23 cellular contexts compared by ENCODE assay signal in genomic region chr16:50878966-50879615, GRCh38.
DNase-seq lines count a peak whose midpoint lies in the region; ATAC-seq, FAIRE-seq and TF ChIP-seq lines count a peak whose summit lies in the region.
"Had no signal": no experiment of that assay in that cellular context is flagged by ENCODE, and none has a peak within 500 bp of the region (broad histone marks: within the 10 kb centered on the region; RNA-seq: fewer than 3 reads in every experiment).

No MANE protein-coding gene starts in this region.

- no peak overlapping the region for H3K56ac ChIP-seq in H1 (replicated peaks; ENCODE audit: insufficient read length, low read depth, low read length)

- H3K4me1 Mint-ChIP-seq in activated CD8-positive, alpha-beta memory T cell treated with anti-CD3 and anti-CD28 coated beads, Interleukin-2, amount 10 ng/mL, durations not matched to agents 7 days and 5 days = no peaks in the 10 kb centered on the region
- H3K4me1 Mint-ChIP-seq: activated naive CD4-positive, alpha-beta T cell treated with anti-CD3 and anti-CD28 coated beads, Interleukin-2, amount 10 ng/mL, durations not matched to agents 7 days and 5 days had no signal

- intact Hi-C loops in right lobe of liver (cut with DNase I) (no loop called here), aorta (cut with DNase I) (no loop called here), body of pancreas (cut with DNase I) (no loop called here)

- H4K5ac ChIP-seq in H1 (ENCODE audit: insufficient read length, low read depth, low read length) = no peak overlapping the region

- WGBS in H1 (ENCODE audit: extremely low coverage in 1 of 2, insufficient coverage in 1 of 2, insufficient read length in 1 of 2, insufficient replicate concordance in 2 of 2, low coverage in 1 of 2, low lambda C conversion rate in 2 of 2, missing lambda C conversion rate in 1 of 2), 2 experiments = 80% methylated on average over 14 of the region's 15 CpGs; no CpG with 5 or more reads in 1 of the 2 experiments
- WGBS in right lobe of liver (ENCODE audit: insufficient coverage, low coverage, low lambda C conversion rate, missing lambda C conversion rate) = 76% methylated on average over 6 of the region's 15 CpGs
- 82 to 84% methylated on average over 15 of the region's 15 CpGs for WGBS in aorta, 2 donors
- WGBS in body of pancreas, 2 donors = 79 to 80% methylated on average over 15 of the region's 15 CpGs

- no peaks in the 10 kb centered on the region for H4K20me1 ChIP-seq in H1 (replicated peaks in 1 of 2; ENCODE audit: control insufficient read depth in 1 of 2, insufficient read depth in 2 of 2, low read length in 2 of 2)

- H4K91ac ChIP-seq in H1 (replicated peaks; ENCODE audit: insufficient read length, low read length) = peak overlapping the region; percentile 44

- peaks cover 15% of the 10 kb centered on the region for H3K27me3 Mint-ChIP-seq in activated CD8-positive, alpha-beta memory T cell treated with anti-CD3 and anti-CD28 coated beads, Interleukin-2, amount 10 ng/mL, durations not matched to agents 7 days and 5 days

- H3K36me3 ChIP-seq in H1 (ENCODE audit: control insufficient read depth in 2 of 4, insufficient read depth in 4 of 4, low read length in 3 of 4) (no peaks in the 10 kb centered on the region), right lobe of liver (no peaks in the 10 kb centered on the region), aorta (ENCODE audit: control insufficient read depth in 1 of 2, insufficient read depth in 2 of 2, low read length in 1 of 2) (no peaks in the 10 kb centered on the region), body of pancreas (replicated peaks in 1 of 2; ENCODE audit: insufficient read depth in 1 of 2, low read depth in 2 of 2) (no peaks in the 10 kb centered on the region)
- H3K36me3 ChIP-seq: ovary had no signal

- H3K9me3 ChIP-seq in H1 (ENCODE audit: insufficient read depth in 2 of 2, low read depth in 1 of 2, low read length in 1 of 2) = no peaks in the 10 kb centered on the region
- no peaks in the 10 kb centered on the region for H3K9me3 ChIP-seq in right lobe of liver
- H3K9me3 ChIP-seq in aorta (ENCODE audit: control insufficient read depth, low read length) = peaks cover 4% of the 10 kb centered on the region
- H3K9me3 ChIP-seq in body of pancreas = no peaks in the 10 kb centered on the region
- H3K9me3 ChIP-seq: ovary had no signal

- H2AK5ac ChIP-seq in H1 (ENCODE audit: low read depth, low read length) = no peak overlapping the region

- H3K4me3 Mint-ChIP-seq in activated CD8-positive, alpha-beta memory T cell treated with anti-CD3 and anti-CD28 coated beads, Interleukin-2, amount 10 ng/mL, durations not matched to agents 7 days and 5 days = no peak overlapping the region
- H3K4me3 Mint-ChIP-seq: activated naive CD4-positive, alpha-beta T cell treated with anti-CD3 and anti-CD28 coated beads, Interleukin-2, amount 10 ng/mL, durations not matched to agents 7 days and 5 days; activated T-cell treated with anti-CD3 and anti-CD28 coated beads, Interleukin-2, amount 50 U/mL, for 72 hours; stimulated activated naive CD8-positive, alpha-beta T cell treated with anti-CD3 and anti-CD28 coated beads, Interleukin-15, Interleukin-2, amounts not matched to agents 100 ng/mL and 50 ng/mL, for 24 hours had no signal

- 0 out of 2 replicates have a peak overlapping the region, but pooled peaks have one; percentile 36 for H2AFZ ChIP-seq in H1 (ENCODE audit: low read length)

- TF ChIP-seq EP300 in H1 (IDR thresholded peaks at IDR 0.05; ENCODE audit: borderline replicate concordance in 1 of 2, low read depth in 2 of 2, low read length in 2 of 2) = no peak

- TF ChIP-seq RAD21 in H1 (IDR thresholded peaks at IDR 0.05 in 1 of 2, conservative IDR thresholded peaks at IDR 0.05 in 1 of 2; ENCODE audit: low read depth in 2 of 2, low read length in 2 of 2) = no peak

- no peak overlapping the region for H2BK120ac ChIP-seq in H1 (replicated peaks; ENCODE audit: low read depth, low read length)

- H4K8ac ChIP-seq in H1 (ENCODE audit: extremely low read depth, insufficient read depth, low read length) = no peak overlapping the region

- CTCF ChIA-PET in activated CD8-positive, alpha-beta memory T cell treated with anti-CD3 and anti-CD28 coated beads, Interleukin-2, amount 10 ng/mL, durations not matched to agents 7 days and 5 days (lab: Charles Lee) = no interaction called here
- CTCF ChIA-PET in H1 (lab: Charles Lee; ENCODE audit: partially characterized antibody) = interaction anchor here (0.8 to 1.3 kb wide), 5 partner anchors 14 to 232 kb away, joined by 3 to 5 read pairs (median 3); no protein-coding TSS in a partner anchor

- H3K27me3 ChIP-seq in H1 (replicated peaks in 1 of 4; ENCODE audit: control insufficient read depth in 3 of 4, extremely low read depth in 1 of 4, insufficient read depth in 3 of 4, low read length in 3 of 4) = peaks cover 0 to 3% (median 0%) of the 10 kb centered on the region in 4 experiments; a peak in 1 of 7 replicates
- H3K27me3 ChIP-seq in right lobe of liver = no peaks in the 10 kb centered on the region
- no peaks in the 10 kb centered on the region for H3K27me3 ChIP-seq in aorta (ENCODE audit: control insufficient read depth in 1 of 2, insufficient read depth in 2 of 2, low read length in 1 of 2)
- H3K27me3 ChIP-seq in body of pancreas = no peaks in the 10 kb centered on the region
- H3K27me3 ChIP-seq: ovary had no signal

- H3K4me1 ChIP-seq in H1 (replicated peaks in 1 of 4; ENCODE audit: control insufficient read depth in 3 of 4, insufficient read depth in 4 of 4, low read length in 3 of 4) = peaks cover 0 to 3% (median 0%) of the 10 kb centered on the region in 4 experiments; a peak in 2 of 7 replicates
- peaks cover 0 to 18% (median 2%) of the 10 kb centered on the region in 4 donors for H3K4me1 ChIP-seq in right lobe of liver
- H3K4me1 ChIP-seq in aorta (ENCODE audit: control insufficient read depth in 1 of 2, insufficient read depth in 2 of 2, low read length in 2 of 2) = no peaks in the 10 kb centered on the region
- peaks cover 29% of the 10 kb centered on the region for H3K4me1 ChIP-seq in body of pancreas

- DNase-seq in activated CD8-positive, alpha-beta memory T cell treated with anti-CD3 and anti-CD28 coated beads, Interleukin-2, amount 10 ng/mL, durations not matched to agents 7 days and 5 days = peak; percentile 29
- no peak for DNase-seq in activated CD8-positive, alpha-beta memory T cell treated with anti-CD3 and anti-CD28 coated beads for 24 hours
- DNase-seq in H1 (ENCODE audit: low read depth in 1 of 2, low spot score in 2 of 2) = peak in 1 of 2 experiments; percentile 60
- DNase-seq in right lobe of liver = no peak
- no peak for DNase-seq in aorta
- no peak for DNase-seq in body of pancreas
- DNase-seq in central memory CD4-positive, alpha-beta T cell = no peak
- DNase-seq: activated CD4-positive, CD25-positive, alpha-beta regulatory T cell treated with anti-CD3 and anti-CD28 coated beads, Interleukin-2, amount 50 U/mL, for 72 hours; activated naive CD4-positive, alpha-beta T cell treated with anti-CD3 and anti-CD28 coated beads, Interleukin-2, amount 10 ng/mL, durations not matched to agents 7 days and 5 days; activated T-cell treated with anti-CD3 and anti-CD28 coated beads, Interleukin-2, amount 50 U/mL, for 72 hours; AML-193; DND-41; foreskin fibroblast; ovary; right cardiac atrium; stimulated activated CD4-positive, alpha-beta T cell treated with anti-CD3 and anti-CD28 coated beads, Interleukin-12 subunit alpha, Interleukin-12 subunit beta, amount 100 ng/mL, for 4 hours had no signal

- H3K79me2 ChIP-seq in H1 (ENCODE audit: control insufficient read depth in 1 of 2, insufficient read depth in 2 of 2, low read length in 2 of 2) = no peaks in the 10 kb centered on the region

- TF ChIP-seq CTCF in H1 (IDR thresholded peaks at IDR 0.05; ENCODE audit: control extremely low read depth in 1 of 3, insufficient read depth in 1 of 3, low read depth in 1 of 3, low read length in 3 of 3) = no peak
- no peak for TF ChIP-seq CTCF in right lobe of liver (IDR thresholded peaks at IDR 0.05)
- no peak for TF ChIP-seq CTCF in body of pancreas (IDR thresholded peaks at IDR 0.05)

- H3K18ac ChIP-seq in H1 (ENCODE audit: extremely low read depth, low read length) = peak overlapping the region; percentile 40; the same call in 1 of the 2 replicates

- no peak overlapping the region for H3K23ac ChIP-seq in H1 (ENCODE audit: insufficient read length)

- peak overlapping the region; percentile 11 to 54 (median 24); a peak in 4 of 8 replicates for H3K4me3 ChIP-seq in H1 (ENCODE audit: extremely low read depth in 1 of 4, insufficient read depth in 2 of 4, low read depth in 3 of 4, low read length in 4 of 4)
- H3K4me3 ChIP-seq in right lobe of liver = peak overlapping the region in 2 of 3 donors; percentile 22 to 29
- H3K4me3 ChIP-seq in aorta (ENCODE audit: low read length in 2 of 2) = no peak overlapping the region
- H3K4me3 ChIP-seq in body of pancreas = no peak overlapping the region
- H3K4me3 ChIP-seq: lung, ovary had no signal

- no peak overlapping the region for H2BK12ac ChIP-seq in H1 (ENCODE audit: low read depth, low read length)

- H3K9ac ChIP-seq in H1 (replicated peaks in 1 of 4; ENCODE audit: extremely low read depth in 1 of 4, low read depth in 3 of 4, low read length in 3 of 4) = 0 out of 7 replicates have a peak overlapping the region, but pooled peaks of 1 of the 4 experiments have one; percentile 18

- H3K14ac ChIP-seq in H1 (ENCODE audit: insufficient read length) = no peak overlapping the region

- H2BK5ac ChIP-seq in H1 (ENCODE audit: low read depth, low read length) = no peak overlapping the region; the same call in 1 of the 2 replicates

- H3K27ac ChIP-seq in H1 (ENCODE audit: low read depth, low read length) (no peak overlapping the region), right lobe of liver (peak overlapping the region in 2 of 3 donors; percentile 71 to 74), aorta (ENCODE audit: low read depth in 1 of 2, low read length in 2 of 2) (no peak overlapping the region), body of pancreas (no peak overlapping the region)
- H3K27ac ChIP-seq: epithelial cell of prostate, HL-60, ovary had no signal

- no peaks in the 10 kb centered on the region for H3K36me3 Mint-ChIP-seq in activated CD8-positive, alpha-beta memory T cell treated with anti-CD3 and anti-CD28 coated beads, Interleukin-2, amount 10 ng/mL, durations not matched to agents 7 days and 5 days
- H3K36me3 Mint-ChIP-seq: activated naive CD4-positive, alpha-beta T cell treated with anti-CD3 and anti-CD28 coated beads, Interleukin-2, amount 10 ng/mL, durations not matched to agents 7 days and 5 days had no signal

- peaks cover 3% of the 10 kb centered on the region; the same call in 1 of the 2 replicates for H3K23me2 ChIP-seq in H1 (ENCODE audit: low read depth, low read length)

- no peak overlapping the region for H2BK20ac ChIP-seq in H1 (ENCODE audit: low read length)

- H3K4ac ChIP-seq in H1 (replicated peaks; ENCODE audit: insufficient read length, low read depth, low read length) = peak overlapping the region; percentile 71

- TF ChIP-seq POLR2A in H1 (IDR thresholded peaks at IDR 0.05; ENCODE audit: control extremely low read depth in 1 of 2, low read depth in 2 of 2, low read length in 2 of 2) (no peak), right lobe of liver (IDR thresholded peaks at IDR 0.05) (no peak), body of pancreas (IDR thresholded peaks at IDR 0.05) (no peak)

- ATAC-seq in activated CD8-positive, alpha-beta memory T cell treated with anti-CD3 and anti-CD28 coated beads, Interleukin-2, amount 10 ng/mL, durations not matched to agents 7 days and 5 days = no peak
- peak in 2 of 4 donors; percentile 21 to 44 for ATAC-seq in right lobe of liver
- peak; percentile 39 for ATAC-seq in aorta (ENCODE audit: low FRiP score)
- ATAC-seq in body of pancreas = no peak
- ATAC-seq in HG02981 (IDR thresholded peaks at IDR 0.05; ENCODE audit: unreplicated experiment) = no peak
- ATAC-seq: activated T-cell treated with anti-CD3 and anti-CD28 coated beads, Interleukin-2, amount 50 U/mL, for 72 hours; right cardiac atrium; Right ventricle myocardium inferior had no signal

- no peak overlapping the region for H3K27ac Mint-ChIP-seq in activated CD8-positive, alpha-beta memory T cell treated with anti-CD3 and anti-CD28 coated beads, Interleukin-2, amount 10 ng/mL, durations not matched to agents 7 days and 5 days
- H3K27ac Mint-ChIP-seq: activated naive CD4-positive, alpha-beta T cell treated with anti-CD3 and anti-CD28 coated beads, Interleukin-2, amount 10 ng/mL, durations not matched to agents 7 days and 5 days; activated T-cell treated with anti-CD3 and anti-CD28 coated beads, Interleukin-2, amount 50 U/mL, for 72 hours; stimulated activated naive CD8-positive, alpha-beta T cell treated with anti-CD3 and anti-CD28 coated beads, Interleukin-15, Interleukin-2, amounts not matched to agents 100 ng/mL and 50 ng/mL, for 24 hours had no signal

- FAIRE-seq in H1 (lab: Jason Lieb, UNC) = no peak
- FAIRE-seq: GM12891 had no signal

- H3K79me1 ChIP-seq in H1 (ENCODE audit: low read depth, low read length) = no peaks in the 10 kb centered on the region

- POLR2A ChIA-PET in H1 (lab: Charles Lee; ENCODE audit: partially characterized antibody) = interaction anchor here (0.7 kb wide), 1 partner anchor 11 kb away, joined by 3 read pairs; no protein-coding TSS in a partner anchor

- peak overlapping the region; percentile 64 to 76 for H3K4me2 ChIP-seq in H1 (ENCODE audit: insufficient read depth in 1 of 2, low read depth in 2 of 2, low read length in 2 of 2)

- H2BK15ac ChIP-seq in H1 (ENCODE audit: low read length) = peak overlapping the region; percentile 66; the same call in 1 of the 2 replicates

- peaks cover 2% of the 10 kb centered on the region for H3K9me3 Mint-ChIP-seq in activated CD8-positive, alpha-beta memory T cell treated with anti-CD3 and anti-CD28 coated beads, Interleukin-2, amount 10 ng/mL, durations not matched to agents 7 days and 5 days (ENCODE audit: low read depth)
- H3K9me3 Mint-ChIP-seq: activated naive CD4-positive, alpha-beta T cell treated with anti-CD3 and anti-CD28 coated beads, Interleukin-2, amount 10 ng/mL, durations not matched to agents 7 days and 5 days; activated T-cell treated with anti-CD3 and anti-CD28 coated beads, Interleukin-2, amount 50 U/mL, for 72 hours; stimulated activated naive CD8-positive, alpha-beta T cell treated with anti-CD3 and anti-CD28 coated beads, Interleukin-15, Interleukin-2, amounts not matched to agents 100 ng/mL and 50 ng/mL, for 24 hours had no signal

Comparison
In these comparisons a context has a peak if more than half of its experiments do, and no peak if none do; other contexts are left out.
1. H3K27ac ChIP-seq: peak in right lobe of liver (2 of 3); none in H1 (single experiment), aorta (0 of 2) and body of pancreas (0 of 4).
2. H3K4me3 ChIP-seq: peak in H1 (4 of 4) and right lobe of liver (2 of 3); none in aorta (0 of 2) and body of pancreas (0 of 2).